9 cellular contexts compared by ENCODE assay signal in genomic region chr1:86155061-86155806, GRCh38. TPM values are rescaled to one million over a fixed set of nuclear protein-coding genes. Genes with fewer than 3 reads are reported as not detected.
DNase-seq lines count a peak whose midpoint lies in the region; ATAC-seq, FAIRE-seq and TF ChIP-seq lines count a peak whose summit lies in the region.
"Had no signal": no experiment of that assay in that cellular context is flagged by ENCODE, and none has a peak within 500 bp of the region (broad histone marks: within the 10 kb centered on the region; RNA-seq: fewer than 3 reads in every experiment).

No MANE protein-coding gene starts in this region.

- no peaks in the 10 kb centered on the region for H3K9me3 Mint-ChIP-seq in activated CD4-positive, alpha-beta memory T cell treated with anti-CD3 and anti-CD28 coated beads for 36 hours
- H3K9me3 Mint-ChIP-seq: stimulated activated naive CD8-positive, alpha-beta T cell treated with anti-CD3 and anti-CD28 coated beads, Interleukin-15, Interleukin-2, amounts not matched to agents 100 ng/mL and 50 ng/mL, for 24 hours had no signal

- POLR2A ChIA-PET in activated CD4-positive, alpha-beta memory T cell treated with anti-CD3 and anti-CD28 coated beads for 36 hours (lab: Charles Lee) = no interaction called here

- no peak for TF ChIP-seq CTCF in D721Med (IDR thresholded peaks at IDR 0.05; ENCODE audit: insufficient read depth, missing control alignments)

- intact Hi-C loops in right cardiac atrium (cut with DNase I) = no loop called here
- intact Hi-C loops in activated CD4-positive, alpha-beta memory T cell treated with anti-CD3 and anti-CD28 coated beads for 36 hours (cut with micrococcal nuclease) = no loop called here

- FAIRE-seq in GM19239 (lab: Jason Lieb, UNC) (no peak), D721Med (lab: Jason Lieb, UNC) (no peak)

- H3K4me1 ChIP-seq in adipocyte (ENCODE audit: control insufficient read depth, insufficient read depth, low read length) (peaks cover 17% of the 10 kb centered on the region), right cardiac atrium (ENCODE audit: control insufficient read depth, insufficient read depth, low read length) (no peaks in the 10 kb centered on the region), rectal smooth muscle tissue (ENCODE audit: control insufficient read depth, insufficient read depth, low read length) (peaks cover 14% of the 10 kb centered on the region)

- H3K36me3 ChIP-seq in adipocyte (ENCODE audit: control insufficient read depth, insufficient read depth, low read length, severe bottlenecking) (no peaks in the 10 kb centered on the region), rectal smooth muscle tissue (ENCODE audit: control insufficient read depth, insufficient read depth, low read length) (no peaks in the 10 kb centered on the region)

- WGBS in right cardiac atrium = 4% methylated on average over 42 of the region's 42 CpGs

- peaks cover 4% of the 10 kb centered on the region for H3K27me3 ChIP-seq in adipocyte (replicated peaks; ENCODE audit: control insufficient read depth, insufficient read depth, low read length)
- H3K27me3 ChIP-seq in right cardiac atrium (ENCODE audit: control insufficient read depth, insufficient read depth) = no peaks in the 10 kb centered on the region
- H3K27me3 ChIP-seq in rectal smooth muscle tissue (ENCODE audit: control insufficient read depth, insufficient read depth, low read length) = peaks cover 5% of the 10 kb centered on the region

- H3K9ac ChIP-seq in adipocyte (ENCODE audit: low read length) = no peak overlapping the region
- H3K9ac ChIP-seq in rectal smooth muscle tissue (ENCODE audit: low read length) = peak overlapping the region; percentile 7

- H3K27ac Mint-ChIP-seq in activated CD4-positive, alpha-beta memory T cell treated with anti-CD3 and anti-CD28 coated beads for 36 hours = no peak overlapping the region
- H3K27ac Mint-ChIP-seq: stimulated activated naive CD8-positive, alpha-beta T cell treated with anti-CD3 and anti-CD28 coated beads, Interleukin-15, Interleukin-2, amounts not matched to agents 100 ng/mL and 50 ng/mL, for 24 hours had no signal

- peaks cover 26% of the 10 kb centered on the region for H3K27me3 Mint-ChIP-seq in activated CD4-positive, alpha-beta memory T cell treated with anti-CD3 and anti-CD28 coated beads for 36 hours

- no peaks in the 10 kb centered on the region for H3K36me3 Mint-ChIP-seq in activated CD4-positive, alpha-beta memory T cell treated with anti-CD3 and anti-CD28 coated beads for 36 hours

- H3K4me3 ChIP-seq in adipocyte (ENCODE audit: low read length) = peak overlapping the region; percentile 62
- H3K4me3 ChIP-seq in right cardiac atrium (ENCODE audit: low read length) = peak overlapping the region; percentile 36
- H3K4me3 ChIP-seq in rectal smooth muscle tissue (ENCODE audit: low read length) = peak overlapping the region; percentile 59

- DNase-seq in EH (ENCODE audit: low read depth) = peak; percentile 48
- DNase-seq in adipocyte (ENCODE audit: low read depth) = no peak
- DNase-seq in right cardiac atrium = peak; percentile 47 to 78 (median 77)
- DNase-seq in activated CD4-positive, alpha-beta memory T cell treated with anti-CD3 and anti-CD28 coated beads for 36 hours = no peak
- DNase-seq in GM19239 (ENCODE audit: insufficient read length, low spot score) = no peak
- DNase-seq in activated naive CD4-positive, alpha-beta T cell (lab: John Stamatoyannopoulos, UW) = no peak
- DNase-seq in D721Med (ENCODE audit: insufficient read length, low spot score) = no peak

- H3K4me3 Mint-ChIP-seq in activated CD4-positive, alpha-beta memory T cell treated with anti-CD3 and anti-CD28 coated beads for 36 hours = no peak overlapping the region

- no peaks in the 10 kb centered on the region for H3K9me3 ChIP-seq in adipocyte (ENCODE audit: control insufficient read depth, low read length)
- no peaks in the 10 kb centered on the region for H3K9me3 ChIP-seq in right cardiac atrium (ENCODE audit: control insufficient read depth, low read length)

- ATAC-seq in right cardiac atrium = peak; percentile 72 to 76

- H3K4me1 Mint-ChIP-seq in activated CD4-positive, alpha-beta memory T cell treated with anti-CD3 and anti-CD28 coated beads for 36 hours (ENCODE audit: low read depth) = peaks cover 4% of the 10 kb centered on the region

- CTCF ChIA-PET in activated CD4-positive, alpha-beta memory T cell treated with anti-CD3 and anti-CD28 coated beads for 36 hours (lab: Charles Lee) = no interaction called here

- no peak overlapping the region for H3K27ac ChIP-seq in right cardiac atrium (ENCODE audit: low read length)
- peak overlapping the region; percentile 77 for H3K27ac ChIP-seq in rectal smooth muscle tissue (ENCODE audit: low read depth, low read length)

RNA-seq across cellular contexts. Expression of gene COL24A1, which starts 1.3 kb away (rescaled TPM):
- 1 to 10 TPM; 3.4 to 6.9 (median 5.5) TPM for total RNA-seq in right cardiac atrium
- polyA plus RNA-seq in right cardiac atrium = 0.93 TPM
- not detected for total RNA-seq in activated CD4-positive, alpha-beta memory T cell treated with anti-CD3 and anti-CD28 coated beads for 36 hours

Comparison
In these comparisons a context has a peak if more than half of its experiments do, and no peak if none do; other contexts are left out.
1. DNase-seq: peak in EH (single experiment) and right cardiac atrium (3 of 3); none in adipocyte (single experiment), activated CD4-positive, alpha-beta memory T cell treated with anti-CD3 and anti-CD28 coated beads for 36 hours (single experiment), GM19239 (single experiment), activated naive CD4-positive, alpha-beta T cell (0 of 4) and D721Med (single experiment).
2. RNA of gene COL24A1, which starts 1.3 kb away (total RNA-seq): 3.4 to 6.9 TPM in right cardiac atrium; not detected in activated CD4-positive, alpha-beta memory T cell treated with anti-CD3 and anti-CD28 coated beads for 36 hours; every median in the first group is over 4 times any median in the second.
3. Peak in every context shown above with its lines, with median percentiles within 50 percentile points of each other: H3K4me3 ChIP-seq.